In genomic region chr5:165149439-165149838, GRCh38 we compare ENCODE assay signal across 19 cellular contexts.
DNase-seq lines count a peak whose midpoint lies in the region; ATAC-seq and TF ChIP-seq lines count a peak whose summit lies in the region.
"Had no signal": no experiment of that assay in that cellular context is flagged by ENCODE, and none has a peak within 500 bp of the region (broad histone marks: within the 10 kb centered on the region; RNA-seq: fewer than 3 reads in every experiment).

No MANE protein-coding gene starts in this region.

- H3K4me3 Mint-ChIP-seq in WTC11 = no peak overlapping the region
- no peak overlapping the region for H3K4me3 Mint-ChIP-seq in stimulated activated effector memory CD8-positive, alpha-beta T cell treated with anti-CD3 and anti-CD28 coated beads, Interleukin-12 subunit alpha, Interleukin-12 subunit beta, amount 100 ng/mL, for 72 hours
- H3K4me3 Mint-ChIP-seq: CD14-positive monocyte; CD4-positive, alpha-beta memory T cell; HFFc6 had no signal

- H4K5ac ChIP-seq in mesendoderm (ENCODE audit: low read length) = no peak overlapping the region

- H3K56ac ChIP-seq in mesendoderm (ENCODE audit: low read length) = no peak overlapping the region

- CTCF ChIA-PET in WTC11 (lab: Charles Lee) = no interaction called here

- no peaks in the 10 kb centered on the region for H3K4me1 ChIP-seq in mesendoderm (ENCODE audit: control insufficient read depth, low read depth, low read length)
- H3K4me1 ChIP-seq: BLaER1 had no signal

- no peaks in the 10 kb centered on the region for H3K27me3 ChIP-seq in mesendoderm (ENCODE audit: insufficient read depth, low read length, poor library complexity)
- H3K27me3 ChIP-seq: BLaER1 had no signal

- no peak overlapping the region for H2AK5ac ChIP-seq in mesendoderm (ENCODE audit: low read length)

- no peaks in the 10 kb centered on the region for H3K79me2 ChIP-seq in mesendoderm (ENCODE audit: control insufficient read depth, insufficient read depth, low read length)

- H3K4me1 Mint-ChIP-seq in WTC11 = peaks cover 14% of the 10 kb centered on the region
- H3K4me1 Mint-ChIP-seq in stimulated activated effector memory CD8-positive, alpha-beta T cell treated with anti-CD3 and anti-CD28 coated beads, Interleukin-12 subunit alpha, Interleukin-12 subunit beta, amount 100 ng/mL, for 72 hours = no peaks in the 10 kb centered on the region
- H3K4me1 Mint-ChIP-seq: CD14-positive monocyte; CD4-positive, alpha-beta memory T cell had no signal

- peak; percentile 52 for ATAC-seq in WTC11
- ATAC-seq in GM19455 (IDR thresholded peaks at IDR 0.05; ENCODE audit: unreplicated experiment) = no peak
- no peak for ATAC-seq in stimulated activated effector memory CD8-positive, alpha-beta T cell treated with anti-CD3 and anti-CD28 coated beads, Interleukin-12 subunit alpha, Interleukin-12 subunit beta, amount 100 ng/mL, for 72 hours
- ATAC-seq: HCT116 had no signal

- no CpG with 5 or more reads among the region's 1 CpG for WGBS in mesendoderm (ENCODE audit: extremely low coverage, insufficient coverage, low lambda C conversion rate)

- H3K4me3 ChIP-seq in mesendoderm (ENCODE audit: low read length) = no peak overlapping the region
- H3K4me3 ChIP-seq: BLaER1, GM23248 had no signal

- H3K27ac ChIP-seq in mesendoderm (ENCODE audit: low read depth, low read length) = no peak overlapping the region
- H3K27ac ChIP-seq: BLaER1, GM23248, HL-60 had no signal

- no peak overlapping the region for H3K18ac ChIP-seq in mesendoderm (ENCODE audit: low read length)

- no peak overlapping the region for H3K23ac ChIP-seq in mesendoderm (ENCODE audit: low read length)

- H2BK120ac ChIP-seq in mesendoderm (ENCODE audit: low read depth, low read length) = no peak overlapping the region

- H3K4me2 ChIP-seq in mesendoderm (ENCODE audit: low read length) = no peak overlapping the region
- H3K4me2 ChIP-seq: BLaER1 had no signal

- POLR2A ChIA-PET in WTC11 (lab: Charles Lee) = interaction anchor here (0.6 kb wide), 1 partner anchor 1691 kb away, joined by 5 read pairs; no protein-coding TSS in a partner anchor

- H3K27me3 Mint-ChIP-seq in WTC11 (ENCODE audit: low read depth) = no peaks in the 10 kb centered on the region
- H3K27me3 Mint-ChIP-seq: CD4-positive, alpha-beta memory T cell had no signal

- H4K8ac ChIP-seq in mesendoderm (ENCODE audit: low read depth, low read length) = no peak overlapping the region

- DNase-seq in NCI-H2081 (lab: John Stamatoyannopoulos, UW) (peak; percentile 18 to 60), NCI-H2081 treated with DMSO at 0.1 percent for 48 hours (lab: John Stamatoyannopoulos, UW) (no peak), WTC11 (ENCODE audit: low spot score) (no peak), mesendoderm (peak; percentile 42), GM10266 (ENCODE audit: extremely low spot score) (no peak)
- DNase-seq in stimulated activated effector memory CD8-positive, alpha-beta T cell treated with anti-CD3 and anti-CD28 coated beads, Interleukin-12 subunit alpha, Interleukin-12 subunit beta, amount 100 ng/mL, for 72 hours (ENCODE audit: low spot score in 2 of 2) = no peak
- DNase-seq: 8988T; CD4-positive, alpha-beta memory T cell; DMS153; DMS79; GDM1; GM23248; H7; HFFc6 had no signal

- no peak for TF ChIP-seq CTCF in WTC11 (IDR thresholded peaks at IDR 0.05)
- no peak for TF ChIP-seq CTCF in GM10266 (IDR thresholded peaks at IDR 0.05; ENCODE audit: control insufficient read depth, insufficient read depth, low read depth, missing control alignments)

- H3K4ac ChIP-seq in mesendoderm (ENCODE audit: low read depth, low read length) = no peak overlapping the region

- no peaks in the 10 kb centered on the region for H3K79me1 ChIP-seq in mesendoderm (ENCODE audit: low read length)

- H2BK15ac ChIP-seq in mesendoderm (replicated peaks; ENCODE audit: low read depth) = no peak overlapping the region

- H3K9ac ChIP-seq in mesendoderm (ENCODE audit: low read length) = no peak overlapping the region
- H3K9ac ChIP-seq: BLaER1, GM23248 had no signal

- no peak overlapping the region for H3K27ac Mint-ChIP-seq in WTC11
- H3K27ac Mint-ChIP-seq in stimulated activated effector memory CD8-positive, alpha-beta T cell treated with anti-CD3 and anti-CD28 coated beads, Interleukin-12 subunit alpha, Interleukin-12 subunit beta, amount 100 ng/mL, for 72 hours = no peak overlapping the region
- H3K27ac Mint-ChIP-seq: CD14-positive monocyte; CD4-positive, alpha-beta memory T cell; HFFc6 had no signal

- H3K9me3 Mint-ChIP-seq in WTC11 = peaks cover 6% of the 10 kb centered on the region
- H3K9me3 Mint-ChIP-seq in stimulated activated effector memory CD8-positive, alpha-beta T cell treated with anti-CD3 and anti-CD28 coated beads, Interleukin-12 subunit alpha, Interleukin-12 subunit beta, amount 100 ng/mL, for 72 hours = peaks cover 18% of the 10 kb centered on the region

- 0 out of 2 replicates have a peak, but pooled peaks cover 4% of the 10 kb centered on the region for H3K36me3 Mint-ChIP-seq in WTC11
- H3K36me3 Mint-ChIP-seq in stimulated activated effector memory CD8-positive, alpha-beta T cell treated with anti-CD3 and anti-CD28 coated beads, Interleukin-12 subunit alpha, Interleukin-12 subunit beta, amount 100 ng/mL, for 72 hours = no peaks in the 10 kb centered on the region
- H3K36me3 Mint-ChIP-seq: CD14-positive monocyte; CD4-positive, alpha-beta memory T cell had no signal

- H3K36me3 ChIP-seq in mesendoderm (ENCODE audit: control insufficient read depth, insufficient read depth, low read length) = no peaks in the 10 kb centered on the region
- H3K36me3 ChIP-seq: BLaER1 had no signal

- no peak overlapping the region for H2BK5ac ChIP-seq in mesendoderm (ENCODE audit: low read length)

TF ChIP-seq in WTC11, 78 proteins besides CTCF, POLR2A, EP300 and RAD21 (continues in another document):
- TF ChIP-seq ZNF396 (CRISPR knock-in tag; IDR thresholded peaks at IDR 0.05; ENCODE audit: borderline replicate concordance) (no peak), PREB (CRISPR knock-in tag; IDR thresholded peaks at IDR 0.05; ENCODE audit: borderline replicate concordance) (no peak)
- TF ChIP-seq, protein P1, sequence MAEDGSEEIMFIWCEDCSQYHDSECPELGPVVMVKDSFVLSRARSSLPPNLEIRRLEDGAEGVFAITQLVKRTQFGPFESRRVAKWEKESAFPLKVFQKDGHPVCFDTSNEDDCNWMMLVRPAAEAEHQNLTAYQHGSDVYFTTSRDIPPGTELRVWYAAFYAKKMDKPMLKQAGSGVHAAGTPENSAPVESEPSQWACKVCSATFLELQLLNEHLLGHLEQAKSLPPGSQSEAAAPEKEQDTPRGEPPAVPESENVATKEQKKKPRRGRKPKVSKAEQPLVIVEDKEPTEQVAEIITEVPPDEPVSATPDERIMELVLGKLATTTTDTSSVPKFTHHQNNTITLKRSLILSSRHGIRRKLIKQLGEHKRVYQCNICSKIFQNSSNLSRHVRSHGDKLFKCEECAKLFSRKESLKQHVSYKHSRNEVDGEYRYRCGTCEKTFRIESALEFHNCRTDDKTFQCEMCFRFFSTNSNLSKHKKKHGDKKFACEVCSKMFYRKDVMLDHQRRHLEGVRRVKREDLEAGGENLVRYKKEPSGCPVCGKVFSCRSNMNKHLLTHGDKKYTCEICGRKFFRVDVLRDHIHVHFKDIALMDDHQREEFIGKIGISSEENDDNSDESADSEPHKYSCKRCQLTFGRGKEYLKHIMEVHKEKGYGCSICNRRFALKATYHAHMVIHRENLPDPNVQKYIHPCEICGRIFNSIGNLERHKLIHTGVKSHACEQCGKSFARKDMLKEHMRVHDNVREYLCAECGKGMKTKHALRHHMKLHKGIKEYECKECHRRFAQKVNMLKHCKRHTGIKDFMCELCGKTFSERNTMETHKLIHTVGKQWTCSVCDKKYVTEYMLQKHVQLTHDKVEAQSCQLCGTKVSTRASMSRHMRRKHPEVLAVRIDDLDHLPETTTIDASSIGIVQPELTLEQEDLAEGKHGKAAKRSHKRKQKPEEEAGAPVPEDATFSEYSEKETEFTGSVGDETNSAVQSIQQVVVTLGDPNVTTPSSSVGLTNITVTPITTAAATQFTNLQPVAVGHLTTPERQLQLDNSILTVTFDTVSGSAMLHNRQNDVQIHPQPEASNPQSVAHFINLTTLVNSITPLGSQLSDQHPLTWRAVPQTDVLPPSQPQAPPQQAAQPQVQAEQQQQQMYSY (CRISPR knock-in tag; IDR thresholded peaks at IDR 0.05) = no peak
- TF ChIP-seq, protein P2, sequence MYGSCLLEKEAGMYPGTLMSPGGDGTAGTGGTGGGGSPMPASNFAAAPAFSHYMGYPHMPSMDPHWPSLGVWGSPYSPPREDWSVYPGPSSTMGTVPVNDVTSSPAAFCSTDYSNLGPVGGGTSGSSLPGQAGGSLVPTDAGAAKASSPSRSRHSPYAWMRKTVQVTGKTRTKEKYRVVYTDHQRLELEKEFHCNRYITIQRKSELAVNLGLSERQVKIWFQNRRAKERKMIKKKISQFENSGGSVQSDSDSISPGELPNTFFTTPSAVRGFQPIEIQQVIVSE (CRISPR knock-in tag; IDR thresholded peaks at IDR 0.05; ENCODE audit: borderline replicate concordance) = no peak

Comparison
In these comparisons a context has a peak if more than half of its experiments do, and no peak if none do; other contexts are left out.
1. DNase-seq: peak in NCI-H2081 (2 of 2) and mesendoderm (single experiment); none in NCI-H2081 treated with DMSO at 0.1 percent for 48 hours (single experiment), WTC11 (single experiment), stimulated activated effector memory CD8-positive, alpha-beta T cell treated with anti-CD3 and anti-CD28 coated beads, Interleukin-12 subunit alpha, Interleukin-12 subunit beta, amount 100 ng/mL, for 72 hours (0 of 2) and GM10266 (single experiment).